In the genomic region with DNA sequence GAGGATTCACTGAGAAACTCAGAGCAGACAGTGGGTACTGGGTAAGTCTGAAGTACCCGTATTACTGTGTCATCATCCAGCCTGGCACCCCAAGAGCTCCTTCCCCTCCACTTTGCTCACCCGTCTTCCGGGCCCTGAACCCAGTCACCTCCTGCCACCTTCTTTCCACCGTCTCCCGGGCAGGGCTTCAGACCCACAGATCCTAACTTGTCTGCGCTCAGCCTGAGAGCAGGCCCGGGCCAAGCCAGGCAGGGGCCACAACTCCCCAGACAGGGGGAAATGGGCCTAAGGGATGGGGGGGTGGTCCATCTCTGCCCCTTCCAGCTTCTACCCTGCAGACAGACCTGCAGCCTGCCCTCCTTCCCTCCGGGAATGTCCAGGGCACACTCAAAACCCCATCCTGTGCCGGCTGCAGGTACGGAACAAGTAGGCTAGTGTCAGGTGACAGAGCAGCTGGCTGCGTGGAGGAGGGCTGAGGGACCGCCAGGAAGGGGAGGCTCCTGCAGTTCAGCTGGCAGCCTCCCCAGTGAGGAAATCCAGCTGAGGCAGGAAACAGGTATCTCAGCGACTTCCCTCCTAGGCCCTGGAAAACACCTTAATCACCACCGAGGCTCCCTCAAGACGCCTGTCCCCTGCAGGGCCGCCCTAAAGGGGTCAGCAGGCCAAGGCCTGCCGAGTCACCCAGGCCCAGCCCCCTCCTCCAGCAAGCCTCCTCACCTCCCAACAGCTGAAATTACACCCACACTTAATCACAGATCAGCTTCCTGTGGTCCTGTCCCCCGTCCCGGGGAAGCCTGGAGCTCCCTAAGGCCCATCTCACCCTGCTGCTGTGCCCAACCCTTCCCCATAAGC, we compare ENCODE assay signal across 1 cellular context.
TF ChIP-seq lines count a peak whose summit lies in the region.

No MANE protein-coding gene starts in this region.

TF ChIP-seq in IMR-90, 13 proteins besides CTCF, POLR2A, EP300 and RAD21 (continued from another document):
- TF ChIP-seq CEBPB (IDR thresholded peaks at IDR 0.05; ENCODE audit: low read depth, low read length) (no peak), MXI1 (IDR thresholded peaks at IDR 0.05; ENCODE audit: borderline replicate concordance, low read depth, low read length) (no peak), NFE2L2 (IDR thresholded peaks at IDR 0.05; ENCODE audit: low read depth, low read length) (no peak), RFX5 (IDR thresholded peaks at IDR 0.05; ENCODE audit: low read depth, low read length) (no peak), BHLHE40 (IDR thresholded peaks at IDR 0.05; ENCODE audit: low read depth, low read length) (no peak), RCOR1 (IDR thresholded peaks at IDR 0.05; ENCODE audit: insufficient replicate concordance, low read length) (no peak), FOS (IDR thresholded peaks at IDR 0.05; ENCODE audit: low read depth, low read length) (no peak), MAFK (IDR thresholded peaks at IDR 0.05; ENCODE audit: low read depth, low read length) (no peak), CHD1 (IDR thresholded peaks at IDR 0.05; ENCODE audit: low read depth, low read length) (no peak), MAZ (IDR thresholded peaks at IDR 0.05; ENCODE audit: borderline replicate concordance, low read depth, low read length) (no peak)
- TF ChIP-seq, protein P1, sequence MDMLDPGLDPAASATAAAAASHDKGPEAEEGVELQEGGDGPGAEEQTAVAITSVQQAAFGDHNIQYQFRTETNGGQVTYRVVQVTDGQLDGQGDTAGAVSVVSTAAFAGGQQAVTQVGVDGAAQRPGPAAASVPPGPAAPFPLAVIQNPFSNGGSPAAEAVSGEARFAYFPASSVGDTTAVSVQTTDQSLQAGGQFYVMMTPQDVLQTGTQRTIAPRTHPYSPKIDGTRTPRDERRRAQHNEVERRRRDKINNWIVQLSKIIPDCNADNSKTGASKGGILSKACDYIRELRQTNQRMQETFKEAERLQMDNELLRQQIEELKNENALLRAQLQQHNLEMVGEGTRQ (IDR thresholded peaks at IDR 0.05; ENCODE audit: low read depth, low read length): no peak
